ENCODE assay signal across 14 cellular contexts in the genomic region with DNA sequence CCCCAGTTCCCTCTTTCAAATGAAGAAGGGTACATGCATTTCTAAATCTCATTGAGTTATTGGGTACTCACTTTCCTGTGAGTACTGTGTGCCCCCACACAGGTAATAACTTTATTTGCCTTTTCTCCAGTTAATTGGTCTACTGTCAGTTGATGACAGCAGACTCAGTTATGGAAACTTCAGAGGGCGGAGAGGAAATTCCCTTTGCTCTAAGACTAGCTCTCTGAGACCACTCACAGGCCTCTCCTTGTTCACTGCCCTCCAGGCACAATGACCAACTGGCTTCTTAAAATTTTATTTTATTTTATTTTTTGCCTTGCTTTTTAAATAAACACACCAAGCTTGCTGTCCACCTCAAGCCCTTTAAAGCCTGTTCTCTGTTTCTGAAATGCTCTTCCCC.
"Had no signal": no experiment of that assay in that cellular context is flagged by ENCODE, and none has a peak within 500 bp of the region (broad histone marks: within the 10 kb centered on the region; RNA-seq: fewer than 3 reads in every experiment).

No MANE protein-coding gene starts in this region.

- H3K4me3 Mint-ChIP-seq: endodermal cell, neural crest cell had no signal

- H3K27me3 Mint-ChIP-seq: naive thymus-derived CD8-positive, alpha-beta T cell; type B pancreatic cell had no signal

- ATAC-seq: heart left ventricle; mucosa of descending colon; naive thymus-derived CD8-positive, alpha-beta T cell had no signal

- DNase-seq: effector CD4-positive, alpha-beta T cell; endodermal cell; erythroblast; heart left ventricle; hippocampal formation; mucosa of descending colon; naive thymus-derived CD8-positive, alpha-beta T cell; posterior cingulate gyrus; sigmoid colon; stimulated activated naive CD4-positive, alpha-beta T cell; thyroid gland; uterus had no signal

- H3K9me3 Mint-ChIP-seq: endodermal cell had no signal

- H3K27ac Mint-ChIP-seq: endodermal cell had no signal
